In the genomic region with DNA sequence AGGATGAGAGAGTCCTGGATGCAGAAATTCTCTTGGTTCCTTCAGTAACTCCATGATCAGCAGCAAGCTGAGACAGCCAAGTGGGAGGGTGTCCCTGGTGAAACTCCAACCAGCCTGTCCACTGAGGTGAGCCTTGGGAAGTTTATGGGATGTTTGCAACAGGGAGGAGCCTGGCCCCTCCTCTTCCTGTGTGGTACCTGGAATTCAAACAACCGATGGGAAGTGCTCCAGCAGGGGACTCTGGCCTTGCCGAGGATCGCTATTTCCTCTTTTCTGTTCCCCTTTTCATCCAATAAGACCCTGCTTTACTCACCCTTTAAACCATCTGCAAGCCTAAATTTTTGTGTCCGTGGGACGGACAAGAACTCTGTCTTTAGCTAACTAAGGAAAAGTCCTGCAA, we compare ENCODE assay signal across 21 cellular contexts.
DNase-seq lines count a peak whose midpoint lies in the region; ATAC-seq and TF ChIP-seq lines count a peak whose summit lies in the region.
"Had no signal": no experiment of that assay in that cellular context is flagged by ENCODE, and none has a peak within 500 bp of the region (broad histone marks: within the 10 kb centered on the region; RNA-seq: fewer than 3 reads in every experiment).

No MANE protein-coding gene starts in this region.

- H3K79me2 ChIP-seq in OCI-LY3 (ENCODE audit: low read length), result no peaks in the 10 kb centered on the region

- no peaks in the 10 kb centered on the region for H3K9me3 ChIP-seq in OCI-LY3 (ENCODE audit: insufficient read depth, low read length)
- H3K9me3 ChIP-seq: ascending aorta, Peyer's patch, psoas muscle, spleen, upper lobe of left lung had no signal

- H3K4me1 ChIP-seq in OCI-LY3 (ENCODE audit: low read length), result peaks cover 24% of the 10 kb centered on the region
- H3K4me1 ChIP-seq: ascending aorta, psoas muscle had no signal

- H3K36me3 ChIP-seq in OCI-LY3 (replicated peaks; ENCODE audit: low read depth, low read length), result no peaks in the 10 kb centered on the region
- H3K36me3 ChIP-seq: ascending aorta, Peyer's patch, spleen, upper lobe of left lung had no signal

- no peaks in the 10 kb centered on the region for H4K20me1 ChIP-seq in OCI-LY3 (ENCODE audit: insufficient read depth, low read length)

- DNase-seq in NCI-H510A treated with DMSO at 0.1 percent for 48 hours (lab: John Stamatoyannopoulos, UW) (peak; percentile 35), NCI-H510A (lab: John Stamatoyannopoulos, UW) (no peak), germinal center (ENCODE audit: low spot score) (peak; percentile 27), superior temporal gyrus (ENCODE audit: extremely low spot score) (peak; percentile 18), cardiac septum (ENCODE audit: low spot score) (no peak)
- DNase-seq in stimulated activated CD4-positive, alpha-beta T cell treated with anti-CD3 and anti-CD28 coated beads, Interleukin-4, amount 100 ng/mL, for 4 hours, result no peak
- DNase-seq: 8988T; activated naive CD4-positive, alpha-beta T cell treated with anti-CD3 and anti-CD28 coated beads for 36 hours; CD4-positive, alpha-beta memory T cell; foreskin fibroblast; naive B cell; NCI-H1694 treated with DMSO at 0.1 percent for 48 hours; NCI-H524; Peyer's patch; psoas muscle; spleen; stimulated activated naive CD4-positive, alpha-beta T cell had no signal

- TF ChIP-seq POLR2A in GM18505 (IDR thresholded peaks at IDR 0.05; ENCODE audit: borderline replicate concordance, extremely low read depth, insufficient read depth, insufficient read length), result no peak

- intact Hi-C loops in cardiac septum (cut with DNase I), result no loop called here

- no peak for TF ChIP-seq CTCF in OCI-LY3 (IDR thresholded peaks at IDR 0.05; ENCODE audit: low read depth, low read length)

- H3K4me2 ChIP-seq in OCI-LY3 (ENCODE audit: low read length), result peak overlapping the region; percentile 84

- H3K27ac ChIP-seq in OCI-LY3 (ENCODE audit: low read length), result no peak overlapping the region
- H3K27ac ChIP-seq: ascending aorta, Peyer's patch, psoas muscle, upper lobe of left lung had no signal

- ATAC-seq in GM18505 (IDR thresholded peaks at IDR 0.05; ENCODE audit: unreplicated experiment), result no peak
- ATAC-seq: psoas muscle had no signal

- no peak overlapping the region for H3K9ac ChIP-seq in OCI-LY3 (ENCODE audit: low read length)

- peak overlapping the region; percentile 21 for H3K4me3 ChIP-seq in OCI-LY3 (ENCODE audit: low read length)
- H3K4me3 ChIP-seq: ascending aorta, Peyer's patch, psoas muscle, spleen, upper lobe of left lung had no signal

- H3K27me3 ChIP-seq in OCI-LY3 (ENCODE audit: low read depth, low read length), result no peaks in the 10 kb centered on the region
- H3K27me3 ChIP-seq: ascending aorta, Peyer's patch, upper lobe of left lung had no signal

- H2AFZ ChIP-seq in OCI-LY3 (ENCODE audit: low read depth, low read length), result no peak overlapping the region

Comparison
In these comparisons a context has a peak if more than half of its experiments do, and no peak if none do; other contexts are left out.
1. DNase-seq: peak in NCI-H510A treated with DMSO at 0.1 percent for 48 hours (single experiment), germinal center (single experiment) and superior temporal gyrus (single experiment); none in NCI-H510A (single experiment), stimulated activated CD4-positive, alpha-beta T cell treated with anti-CD3 and anti-CD28 coated beads, Interleukin-4, amount 100 ng/mL, for 4 hours (0 of 2) and cardiac septum (single experiment).